In genomic region chrX:17590892-17591740, GRCh38 we compare ENCODE assay signal across 8 cellular contexts.
DNase-seq lines count a peak whose midpoint lies in the region; ATAC-seq and TF ChIP-seq lines count a peak whose summit lies in the region.

No MANE protein-coding gene starts in this region.

- no peak for TF ChIP-seq CTCF in WTC11 (IDR thresholded peaks at IDR 0.05)
- TF ChIP-seq CTCF in epithelial cell of proximal tubule (conservative IDR thresholded peaks at IDR 0.05; ENCODE audit: low read depth, low read length): peak; percentile 68
- peak; percentile 85 to 92 (median 88) for TF ChIP-seq CTCF in nephron (IDR thresholded peaks at IDR 0.05; ENCODE audit: unreplicated experiment in 3 of 3)
- TF ChIP-seq CTCF in transverse colon (IDR thresholded peaks at IDR 0.05): peak; percentile 54 to 61 (median 58)

- POLR2A ChIA-PET in WTC11 (lab: Charles Lee): no interaction called here

- H3K9me3 Mint-ChIP-seq in WTC11 (no peaks in the 10 kb centered on the region), nephron (no peaks in the 10 kb centered on the region)

- H3K4me1 Mint-ChIP-seq in WTC11: peaks cover 13% of the 10 kb centered on the region
- peaks cover 28% of the 10 kb centered on the region for H3K4me1 Mint-ChIP-seq in nephron

- ATAC-seq in HG02588 (IDR thresholded peaks at IDR 0.05; ENCODE audit: unreplicated experiment): peak; percentile 67
- ATAC-seq in WTC11: peak; percentile 89

- WGBS in transverse colon (ENCODE audit: low coverage in 1 of 2), 2 donors: 33 to 90% methylated on average over 3 to 9 of the region's 9 CpGs

- H3K36me3 ChIP-seq in transverse colon: no peaks in the 10 kb centered on the region

- H3K36me3 Mint-ChIP-seq in WTC11: no peaks in the 10 kb centered on the region
- no peaks in the 10 kb centered on the region for H3K36me3 Mint-ChIP-seq in nephron (ENCODE audit: low read depth)

- CTCF ChIA-PET in WTC11 (lab: Charles Lee): interaction anchor here (1.0 to 1.2 kb wide), 2 partner anchors 129 to 235 kb away, joined by 3 to 4 read pairs; no protein-coding TSS in a partner anchor

- intact Hi-C loops in transverse colon (cut with DNase I; ENCODE audit: low total_unique reads): loop anchor here (5.0 kb wide), 1 partner anchor 214 kb away; the partner anchor contains the start of gene NHS

- peaks cover 0 to 11% (median 3%) of the 10 kb centered on the region in 4 donors for H3K4me1 ChIP-seq in transverse colon

- H3K27ac ChIP-seq in transverse colon: peak overlapping the region; percentile 28 to 69 (median 54)

- DNase-seq in DMS79 treated with DMSO at 0.1 percent for 48 hours (lab: John Stamatoyannopoulos, UW): peak; percentile 2
- DNase-seq in DMS79 (lab: John Stamatoyannopoulos, UW): no peak
- peak; percentile 28 for DNase-seq in NCI-H187 treated with DMSO at 0.1 percent for 48 hours (lab: John Stamatoyannopoulos, UW)
- DNase-seq in WTC11 (ENCODE audit: low spot score): peak; percentile 57
- DNase-seq in epithelial cell of proximal tubule (ENCODE audit: low read depth): no peak
- DNase-seq in transverse colon: peak; percentile 59

- H3K27ac Mint-ChIP-seq in WTC11 (0 out of 2 replicates have a peak overlapping the region, but pooled peaks have one; percentile 54), nephron (peak overlapping the region; percentile 37 to 87 (median 70))

- H3K27me3 ChIP-seq in transverse colon: no peaks in the 10 kb centered on the region

- no peak for TF ChIP-seq POLR2A in transverse colon (IDR thresholded peaks at IDR 0.05)

- no peaks in the 10 kb centered on the region for H3K27me3 Mint-ChIP-seq in WTC11 (ENCODE audit: low read depth)
- H3K27me3 Mint-ChIP-seq in nephron (ENCODE audit: low read depth): peaks cover 4% of the 10 kb centered on the region

- no peak for TF ChIP-seq EP300 in transverse colon (IDR thresholded peaks at IDR 0.05; ENCODE audit: low read depth)

- no peak overlapping the region for H3K4me3 Mint-ChIP-seq in WTC11
- H3K4me3 Mint-ChIP-seq in nephron: peak overlapping the region in 1 of 3 experiments; percentile 2

- H3K9me3 ChIP-seq in transverse colon: no peaks in the 10 kb centered on the region

- H3K4me3 ChIP-seq in epithelial cell of proximal tubule (ENCODE audit: low read depth, low read length) (peak overlapping the region; percentile 23), transverse colon (no peak overlapping the region)

- in situ Hi-C loops in transverse colon (cut with MboI; ENCODE audit: low pct_ligation_motif_present in 1 of 4, low pct_unique_long_range_greater_than_20kb in 1 of 4, low sequenced_read_pairs in 3 of 4): loop anchor here in 3 of 4 donors (10.0 to 25.0 kb wide), 2 partner anchors 346 to 354 kb away; no protein-coding TSS in a partner anchor

TF ChIP-seq in WTC11, 78 proteins besides CTCF, POLR2A, EP300 and RAD21:
- TF ChIP-seq ZNF416 (CRISPR knock-in tag; IDR thresholded peaks at IDR 0.05): no peak
- no peak for TF ChIP-seq ZNF138 (CRISPR knock-in tag; conservative IDR thresholded peaks at IDR 0.05)
- TF ChIP-seq, protein P1, sequence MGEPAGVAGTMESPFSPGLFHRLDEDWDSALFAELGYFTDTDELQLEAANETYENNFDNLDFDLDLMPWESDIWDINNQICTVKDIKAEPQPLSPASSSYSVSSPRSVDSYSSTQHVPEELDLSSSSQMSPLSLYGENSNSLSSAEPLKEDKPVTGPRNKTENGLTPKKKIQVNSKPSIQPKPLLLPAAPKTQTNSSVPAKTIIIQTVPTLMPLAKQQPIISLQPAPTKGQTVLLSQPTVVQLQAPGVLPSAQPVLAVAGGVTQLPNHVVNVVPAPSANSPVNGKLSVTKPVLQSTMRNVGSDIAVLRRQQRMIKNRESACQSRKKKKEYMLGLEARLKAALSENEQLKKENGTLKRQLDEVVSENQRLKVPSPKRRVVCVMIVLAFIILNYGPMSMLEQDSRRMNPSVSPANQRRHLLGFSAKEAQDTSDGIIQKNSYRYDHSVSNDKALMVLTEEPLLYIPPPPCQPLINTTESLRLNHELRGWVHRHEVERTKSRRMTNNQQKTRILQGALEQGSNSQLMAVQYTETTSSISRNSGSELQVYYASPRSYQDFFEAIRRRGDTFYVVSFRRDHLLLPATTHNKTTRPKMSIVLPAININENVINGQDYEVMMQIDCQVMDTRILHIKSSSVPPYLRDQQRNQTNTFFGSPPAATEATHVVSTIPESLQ (CRISPR knock-in tag; IDR thresholded peaks at IDR 0.05): no peak
- no peak for TF ChIP-seq ERG (CRISPR knock-in tag; IDR thresholded peaks at IDR 0.05)

Comparison
In these comparisons a context has a peak if more than half of its experiments do, and no peak if none do; other contexts are left out.
1. DNase-seq: peak in DMS79 treated with DMSO at 0.1 percent for 48 hours (single experiment), NCI-H187 treated with DMSO at 0.1 percent for 48 hours (single experiment), WTC11 (single experiment) and transverse colon (single experiment); none in DMS79 (single experiment) and epithelial cell of proximal tubule (single experiment).